Comparison of ENCODE assay signal across 3 cellular contexts in genomic region chr7:46745700-46746090, GRCh38.
TF ChIP-seq lines count a peak whose summit lies in the region.

No MANE protein-coding gene starts in this region.

TF ChIP-seq in liver, 16 proteins besides CTCF, POLR2A, EP300 and RAD21 (continued from another document):
- TF ChIP-seq ZBTB33 (IDR thresholded peaks at IDR 0.05) (no peak), ATF3 (IDR thresholded peaks at IDR 0.05) (no peak), FOXA2 (IDR thresholded peaks at IDR 0.05) (no peak), TAF1 (conservative IDR thresholded peaks at IDR 0.05) (no peak)

TF ChIP-seq in HepG2, 621 proteins besides CTCF, POLR2A, EP300 and RAD21 (continued from another document and continues in another):
- TF ChIP-seq ZHX2 (IDR thresholded peaks at IDR 0.05; ENCODE audit: low read depth) = no peak
- no peak for TF ChIP-seq ZHX2 (CRISPR knock-in tag; IDR thresholded peaks at IDR 0.05; ENCODE audit: borderline replicate concordance)
- TF ChIP-seq ZNF574 (CRISPR knock-in tag; IDR thresholded peaks at IDR 0.05) = no peak
- no peak for TF ChIP-seq ZC3H4 (CRISPR knock-in tag; IDR thresholded peaks at IDR 0.05; ENCODE audit: borderline replicate concordance)
- TF ChIP-seq ZBTB26 (CRISPR knock-in tag; IDR thresholded peaks at IDR 0.05; ENCODE audit: borderline replicate concordance) = no peak

TF ChIP-seq in SK-N-SH treated with all-trans-retinoic acid at 6 μM for 48 hours, 23 proteins besides CTCF, POLR2A, EP300 and RAD21 (continued from another document):
- TF ChIP-seq POU6F1 (CRISPR knock-in tag; IDR thresholded peaks at IDR 0.05; ENCODE audit: borderline replicate concordance, low read depth) = no peak
- no peak for TF ChIP-seq ZC3H10 (CRISPR knock-in tag; IDR thresholded peaks at IDR 0.05)
- no peak for TF ChIP-seq ARNTL (CRISPR knock-in tag; IDR thresholded peaks at IDR 0.05; ENCODE audit: borderline replicate concordance, low read depth)
- no peak for TF ChIP-seq PATZ1 (CRISPR knock-in tag; IDR thresholded peaks at IDR 0.05; ENCODE audit: borderline replicate concordance)
- no peak for TF ChIP-seq BACH2 (CRISPR knock-in tag; IDR thresholded peaks at IDR 0.05; ENCODE audit: borderline replicate concordance)
- TF ChIP-seq TCF4 (CRISPR knock-in tag; IDR thresholded peaks at IDR 0.05; ENCODE audit: borderline replicate concordance) = no peak
- no peak for TF ChIP-seq TSHZ2 (CRISPR knock-in tag; IDR thresholded peaks at IDR 0.05)
